Comparison of ENCODE assay signal across 18 cellular contexts in the genomic region with DNA sequence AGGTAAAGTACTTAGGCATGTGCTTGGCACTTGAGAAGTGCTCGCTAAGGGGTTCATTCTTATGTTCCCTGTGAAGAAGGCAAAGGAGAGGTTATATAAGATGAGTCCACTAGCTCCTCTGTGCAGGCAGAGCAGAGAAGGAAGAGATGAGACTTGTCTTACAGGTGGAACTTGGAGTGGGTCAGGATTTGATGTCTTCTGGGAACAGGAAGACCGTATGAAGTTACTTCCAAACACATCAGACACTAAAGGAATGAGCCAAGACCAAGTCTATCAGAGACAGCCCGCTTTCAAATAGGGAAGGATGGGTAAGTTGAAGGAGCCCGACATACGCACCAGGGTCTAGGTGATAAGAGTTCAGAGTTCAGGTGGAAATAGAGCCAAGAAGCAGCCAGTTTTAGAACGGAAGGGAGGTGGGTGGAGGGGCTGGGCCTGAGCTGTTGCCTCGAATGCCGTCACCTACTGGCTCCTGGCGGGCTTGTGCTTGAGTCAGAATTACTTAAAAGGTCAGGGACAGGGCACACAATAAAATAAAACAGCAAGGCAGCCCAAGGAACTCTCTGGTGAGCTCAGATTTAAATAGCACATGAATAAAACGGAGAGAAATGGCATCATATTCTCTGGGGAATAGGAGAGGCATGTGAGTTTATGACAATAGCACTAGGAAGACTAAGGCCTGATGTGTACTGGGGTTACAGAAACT. TPM values are rescaled to one million over a fixed set of nuclear protein-coding genes. Genes with fewer than 3 reads are reported as not detected.
DNase-seq lines count a peak whose midpoint lies in the region; ATAC-seq, FAIRE-seq and TF ChIP-seq lines count a peak whose summit lies in the region.
"Had no signal": no experiment of that assay in that cellular context is flagged by ENCODE, and none has a peak within 500 bp of the region (broad histone marks: within the 10 kb centered on the region; RNA-seq: fewer than 3 reads in every experiment).

No MANE protein-coding gene starts in this region.

- H3K4me2 ChIP-seq in mammary epithelial cell (ENCODE audit: insufficient read depth, low read depth, low read length) (no peak overlapping the region), K562 (ENCODE audit: insufficient read depth, low read length) (no peak overlapping the region)

- POLR2A ChIA-PET in MCF 10A (lab: Yijun Ruan, JAX) (no interaction called here), K562 (lab: Yijun Ruan, JAX) (no interaction called here), Caco-2 (lab: Charles Lee) (no interaction called here)

- in situ Hi-C loops in mammary epithelial cell (cut with MboI; ENCODE audit: low sequenced_read_pairs in 2 of 2) = no loop called here
- in situ Hi-C loops in K562 (cut with MboI) = no loop called here

- H3K9me3 Mint-ChIP-seq in MCF 10A (ENCODE audit: unreplicated experiment) (no peaks in the 10 kb centered on the region), Caco-2 (ENCODE audit: unreplicated experiment) (no peaks in the 10 kb centered on the region)
- H3K9me3 Mint-ChIP-seq: activated naive CD4-positive, alpha-beta T cell treated with anti-CD3 and anti-CD28 coated beads, Interleukin-2, amount 50 U/mL, for 24 hours; nephron had no signal

- DNase-seq in MCF 10A (ENCODE audit: unreplicated experiment) (peak; percentile 81), mammary epithelial cell (no peak), K562 (ENCODE audit: extremely low read depth in 1 of 4, low spot score in 3 of 4) (peak in 1 of 4 experiments; percentile 20), right atrium auricular region (ENCODE audit: low spot score) (peak; percentile 85), NCI-H446 (lab: John Stamatoyannopoulos, UW) (no peak), NCI-H446 treated with DMSO at 0.1 percent for 48 hours (lab: John Stamatoyannopoulos, UW) (no peak), Caco-2 (no peak), ureter (ENCODE audit: low spot score) (no peak)
- DNase-seq: activated CD4-positive, alpha-beta T cell treated with anti-CD3 and anti-CD28 coated beads, Interleukin-2, amount 50 U/mL, for 4 hours; DMS79 treated with DMSO at 0.1 percent for 48 hours; NCI-H1048; NK-92 treated with Interleukin-12 subunit alpha and Interleukin-12 subunit beta, amount 100 ng/mL, for 24 hours; stimulated activated CD4-positive, alpha-beta T cell treated with anti-CD3 and anti-CD28 coated beads, Interleukin-15, amount 100 ng/mL, for 24 hours; T-helper 1 cell had no signal

- H3K27me3 ChIP-seq in mammary epithelial cell (ENCODE audit: insufficient read depth, low read length) = peaks cover 8% of the 10 kb centered on the region
- peaks cover 34 to 75% of the 10 kb centered on the region in 2 experiments for H3K27me3 ChIP-seq in K562 (ENCODE audit: control insufficient read depth in 2 of 2, insufficient read depth in 2 of 2, low read length in 2 of 2)
- no peaks in the 10 kb centered on the region for H3K27me3 ChIP-seq in right atrium auricular region
- no peaks in the 10 kb centered on the region for H3K27me3 ChIP-seq in Caco-2 (replicated peaks; ENCODE audit: control insufficient read depth, insufficient read depth, low read length)

- H2AFZ ChIP-seq in mammary epithelial cell (ENCODE audit: low read depth, low read length) (no peak overlapping the region), K562 (ENCODE audit: low read depth, low read length) (no peak overlapping the region)

- no peak overlapping the region for H3K9ac ChIP-seq in mammary epithelial cell (ENCODE audit: insufficient read depth, low read length)
- H3K9ac ChIP-seq in K562 (ENCODE audit: insufficient read depth in 1 of 2, low read depth in 2 of 2, low read length in 2 of 2) = no peak overlapping the region

- dilution Hi-C loops in mammary epithelial cell (cut with HindIII; ENCODE audit: low sequenced_read_pairs) = no loop called here

- no peak for FAIRE-seq in K562 (lab: Jason Lieb, UNC)
- FAIRE-seq: A204.1, GM18507 had no signal

- no peak for TF ChIP-seq EP300 in K562 (IDR thresholded peaks at IDR 0.05; ENCODE audit: low read length)

- H3K4me1 Mint-ChIP-seq in MCF 10A (ENCODE audit: insufficient read depth, unreplicated experiment) = peaks cover 19% of the 10 kb centered on the region
- H3K4me1 Mint-ChIP-seq in Caco-2 (ENCODE audit: low read depth, unreplicated experiment) = no peaks in the 10 kb centered on the region
- H3K4me1 Mint-ChIP-seq: activated naive CD4-positive, alpha-beta T cell treated with anti-CD3 and anti-CD28 coated beads, Interleukin-2, amount 50 U/mL, for 24 hours; nephron had no signal

- H3K4me3 Mint-ChIP-seq in MCF 10A (ENCODE audit: unreplicated experiment) (no peak overlapping the region), Caco-2 (ENCODE audit: unreplicated experiment) (no peak overlapping the region)
- H3K4me3 Mint-ChIP-seq: activated naive CD4-positive, alpha-beta T cell treated with anti-CD3 and anti-CD28 coated beads, Interleukin-2, amount 50 U/mL, for 24 hours; nephron had no signal

- BruUV-seq in MCF 10A (replicated peaks; lab: Mats Ljungman, UMichigan) (no TSS peak), mammary epithelial cell (replicated peaks; lab: Mats Ljungman, UMichigan) (no TSS peak), K562 (replicated peaks; lab: Mats Ljungman, UMichigan) (no TSS peak), Caco-2 (replicated peaks; lab: Mats Ljungman, UMichigan) (no TSS peak)

- H4K20me1 ChIP-seq in mammary epithelial cell (ENCODE audit: insufficient read depth, low read length) = no peaks in the 10 kb centered on the region
- H4K20me1 ChIP-seq in K562 (replicated peaks; ENCODE audit: control insufficient read depth, insufficient read depth, low read length) = 0 out of 2 replicates have a peak, but pooled peaks cover 3% of the 10 kb centered on the region

- H3K36me3 ChIP-seq in mammary epithelial cell (ENCODE audit: insufficient read depth, low read length) = no peaks in the 10 kb centered on the region
- no peaks in the 10 kb centered on the region for H3K36me3 ChIP-seq in K562 (ENCODE audit: control insufficient read depth, insufficient read depth, low read length)
- H3K36me3 ChIP-seq in right atrium auricular region = no peaks in the 10 kb centered on the region
- no peaks in the 10 kb centered on the region for H3K36me3 ChIP-seq in Caco-2 (ENCODE audit: control insufficient read depth, insufficient read depth, low read length)

- TF ChIP-seq POLR2A in K562 (conservative IDR thresholded peaks at IDR 0.05) = no peak

- H3K79me2 ChIP-seq in mammary epithelial cell (ENCODE audit: insufficient read depth, low read length) = no peaks in the 10 kb centered on the region
- H3K79me2 ChIP-seq in K562 (ENCODE audit: control insufficient read depth, insufficient read depth, low read length) = no peaks in the 10 kb centered on the region

- H3K9me1 ChIP-seq in K562 (ENCODE audit: control insufficient read depth, insufficient read depth, low read length) = no peaks in the 10 kb centered on the region

- peak; percentile 67 for ATAC-seq in K562

- no peak for TF ChIP-seq CTCF in MCF 10A (IDR thresholded peaks at IDR 0.05; ENCODE audit: unreplicated experiment)
- no peak for TF ChIP-seq CTCF in mammary epithelial cell (conservative IDR thresholded peaks at IDR 0.05 in 1 of 2, IDR thresholded peaks at IDR 0.05 in 1 of 2; ENCODE audit: extremely low read depth in 1 of 2, insufficient read depth in 1 of 2, low read depth in 1 of 2, low read length in 2 of 2)
- no peak for TF ChIP-seq CTCF in K562 (IDR thresholded peaks at IDR 0.05 in 2 of 3, conservative IDR thresholded peaks at IDR 0.05 in 1 of 3; ENCODE audit: insufficient read depth in 2 of 3, low read depth in 1 of 3, low read length in 3 of 3)
- no peak for TF ChIP-seq CTCF in right atrium auricular region (IDR thresholded peaks at IDR 0.05)
- TF ChIP-seq CTCF in Caco-2 (IDR thresholded peaks at IDR 0.05; ENCODE audit: insufficient read depth in 1 of 2, low read depth in 1 of 2, low read length in 1 of 2, severe bottlenecking in 1 of 2, unreplicated experiment in 1 of 2) = no peak

- H3K36me3 Mint-ChIP-seq in MCF 10A (ENCODE audit: insufficient read depth, unreplicated experiment) (no peaks in the 10 kb centered on the region), Caco-2 (ENCODE audit: insufficient read depth, unreplicated experiment) (no peaks in the 10 kb centered on the region)
- H3K36me3 Mint-ChIP-seq: activated naive CD4-positive, alpha-beta T cell treated with anti-CD3 and anti-CD28 coated beads, Interleukin-2, amount 50 U/mL, for 24 hours had no signal

- H3K9me3 ChIP-seq in mammary epithelial cell (replicated peaks; ENCODE audit: insufficient read depth, low read length) (no peaks in the 10 kb centered on the region), K562 (replicated peaks; ENCODE audit: control insufficient read depth, insufficient read depth, low read depth, low read length) (no peaks in the 10 kb centered on the region), right atrium auricular region (no peaks in the 10 kb centered on the region), Caco-2 (no peaks in the 10 kb centered on the region; the same call in 1 of the 2 replicates)

- H3K27ac ChIP-seq in mammary epithelial cell (ENCODE audit: insufficient read depth, low read depth, low read length) (no peak overlapping the region), K562 (ENCODE audit: extremely low read depth, low read depth, low read length) (no peak overlapping the region; the same call in 2 of the 3 replicates), right atrium auricular region (peak overlapping the region; percentile 49 to 53)

- H3K4me3 ChIP-seq in mammary epithelial cell (replicated peaks in 1 of 3; ENCODE audit: insufficient read depth in 1 of 3, low read depth in 2 of 3, low read length in 3 of 3) (no peak overlapping the region), K562 (no peak overlapping the region), right atrium auricular region (no peak overlapping the region), Caco-2 (ENCODE audit: low read depth, low read length) (no peak overlapping the region)

- no peaks in the 10 kb centered on the region for H3K27me3 Mint-ChIP-seq in MCF 10A (ENCODE audit: insufficient read depth, unreplicated experiment)
- peaks cover 6% of the 10 kb centered on the region for H3K27me3 Mint-ChIP-seq in Caco-2 (ENCODE audit: insufficient read depth, unreplicated experiment)

- WGBS in mammary epithelial cell (ENCODE audit: low coverage, missing lambda C conversion rate) = 65% methylated on average over 10 of the region's 10 CpGs
- 1% methylated on average over 10 of the region's 10 CpGs for WGBS in K562 (ENCODE audit: insufficient coverage, low coverage, missing lambda C conversion rate)

- no peak for TF ChIP-seq RAD21 in K562 (CRISPR knock-in tag; conservative IDR thresholded peaks at IDR 0.05 in 1 of 2, IDR thresholded peaks at IDR 0.05 in 1 of 2)

- peak overlapping the region; percentile 17 for H3K27ac Mint-ChIP-seq in MCF 10A (ENCODE audit: low read depth, unreplicated experiment)
- no peak overlapping the region for H3K27ac Mint-ChIP-seq in Caco-2 (ENCODE audit: unreplicated experiment)
- H3K27ac Mint-ChIP-seq: activated naive CD4-positive, alpha-beta T cell treated with anti-CD3 and anti-CD28 coated beads, Interleukin-2, amount 50 U/mL, for 24 hours; nephron had no signal

- CTCF ChIA-PET in MCF 10A (lab: Yijun Ruan, JAX) (interaction anchor here (0.6 to 1.2 kb wide), 5 partner anchors 13 to 229 kb away, joined by 3 to 4 read pairs (median 3); no protein-coding TSS in a partner anchor), mammary epithelial cell (lab: Charles Lee; ENCODE audit: low non-redundant PET) (no interaction called here), K562 (lab: Yijun Ruan, JAX; ENCODE audit: low intra/inter-chr PET ratio) (no interaction called here), Caco-2 (lab: Charles Lee) (interaction anchor here (0.7 kb wide), 1 partner anchor 538 kb away, joined by 3 read pairs; no protein-coding TSS in a partner anchor)

- intact Hi-C loops in MCF 10A (cut with micrococcal nuclease) = no loop called here
- intact Hi-C loops in mammary epithelial cell (cut with micrococcal nuclease) = loop anchor here (1.0 kb wide), 1 partner anchor 21 kb away; no protein-coding TSS in a partner anchor
- intact Hi-C loops in K562 (cut with micrococcal nuclease) = no loop called here
- intact Hi-C loops in Caco-2 (cut with micrococcal nuclease; ENCODE audit: unreplicated experiment) = no loop called here

- H3K4me1 ChIP-seq in mammary epithelial cell (ENCODE audit: insufficient read depth, low read length) = no peaks in the 10 kb centered on the region
- H3K4me1 ChIP-seq in K562 (replicated peaks in 1 of 2; ENCODE audit: control insufficient read depth in 2 of 2, insufficient read depth in 2 of 2, low read length in 2 of 2) = no peaks in the 10 kb centered on the region
- H3K4me1 ChIP-seq in right atrium auricular region = no peaks in the 10 kb centered on the region
- no peaks in the 10 kb centered on the region; the same call in 1 of the 2 replicates for H3K4me1 ChIP-seq in Caco-2

RNA-seq across cellular contexts. Expression of a gene that starts 56.1 kb away (rescaled TPM):
- total RNA-seq in MCF 10A (2022) (68.2 and 71.3 TPM in 2 replicates), mammary epithelial cell (10 to 100 TPM; 28.4 to 48.7 TPM), K562 (2014; rRNA removed) (56.5 and 57.4 TPM in 2 replicates), K562 (2014; rRNA removed; fragmentation: Illumina TruSeq; extraction: Trizol) (43.4 and 44.0 TPM in 2 replicates), K562 (2015; rRNA removed; fragmentation: Illumina TruSeq; extraction: Trizol) (25.8 and 28.6 TPM in 2 replicates), K562 (2021) (77.7 and 88.5 TPM in 2 replicates), right atrium auricular region (10 to 100 TPM; 36.5 to 39.0 TPM), Caco-2 (2022) (79.3 and 87.2 TPM in 2 replicates), ureter (106 TPM)
- polyA plus RNA-seq in mammary epithelial cell (3.3 TPM), K562 (2011; rRNA removed) (26.9 and 28.0 TPM in 2 replicates), K562 (2014; fragmentation: Illumina TruSeq; extraction: Trizol) (48.1 and 49.0 TPM in 2 replicates), K562 (2014; fragmentation: Nextera tagmentation; extraction: Ambion mirVana) (1 to 10 TPM; 8.9 to 9.9 TPM), K562 (2014; rRNA removed) (39.0 and 40.7 TPM in 2 replicates)
- polyA minus RNA-seq in mammary epithelial cell = 10.9 TPM
- 155 and 246 TPM in 2 replicates for total RNA-seq in K562 (2011; cell fraction: chromatin; rRNA removed; ENCODE audit: low replicate concordance)
- total RNA-seq in K562 (2011; cell fraction: nucleolus; rRNA removed) = 95.1 and 108 TPM in 2 replicates
- 149 and 184 TPM in 2 replicates for total RNA-seq in K562 (2011; cell fraction: nucleoplasm; rRNA removed)
- 24.2 and 25.9 TPM in 2 replicates for polyA plus RNA-seq in K562 (2011; cell fraction: cytosol; rRNA removed)
- 56.8 and 69.8 TPM in 2 replicates for polyA plus RNA-seq in K562 (2011; cell fraction: nucleus; rRNA removed)
- 33.8 and 79.4 TPM in 2 replicates for polyA plus RNA-seq in K562 (2012)
- 62.8 and 74.1 TPM in 2 replicates for polyA minus RNA-seq in K562 (2011; rRNA and poly(A)+ RNA removed)
- polyA minus RNA-seq in K562 (2011; cell fraction: cytosol; rRNA and poly(A)+ RNA removed) = 35.8 and 51.6 TPM in 2 replicates
- 75.0 and 114 TPM in 2 replicates for polyA minus RNA-seq in K562 (2011; cell fraction: nucleus; rRNA and poly(A)+ RNA removed)

Comparison
In these comparisons a context has a peak if more than half of its experiments do, and no peak if none do; other contexts are left out.
1. DNase-seq: peak in MCF 10A (single experiment) and right atrium auricular region (single experiment); none in mammary epithelial cell (single experiment), NCI-H446 (0 of 2), NCI-H446 treated with DMSO at 0.1 percent for 48 hours (single experiment), Caco-2 (0 of 2) and ureter (single experiment).
2. CTCF ChIA-PET loops: an anchor here in MCF 10A (0.6 to 1.2 kb wide) and Caco-2 (0.7 kb wide); none called in mammary epithelial cell and K562.
3. H3K27ac ChIP-seq: peak in right atrium auricular region (2 of 2); none in mammary epithelial cell (single experiment) and K562 (single experiment).